ENCODE assay signal across 12 cellular contexts in genomic region chr3:5298453-5298852, GRCh38.
DNase-seq lines count a peak whose midpoint lies in the region; ATAC-seq and TF ChIP-seq lines count a peak whose summit lies in the region.
"Had no signal": no experiment of that assay in that cellular context is flagged by ENCODE, and none has a peak within 500 bp of the region (broad histone marks: within the 10 kb centered on the region; RNA-seq: fewer than 3 reads in every experiment).

No MANE protein-coding gene starts in this region.

- H3K4me3 ChIP-seq in SK-N-SH (ENCODE audit: low read depth in 2 of 2, low read length in 1 of 2) (no peak overlapping the region), mucosa of descending colon (no peak overlapping the region)
- H3K4me3 ChIP-seq: stomach had no signal

- POLR2A ChIA-PET in SK-N-SH (lab: Yijun Ruan, JAX), result no interaction called here

- no peak for TF ChIP-seq EP300 in SK-N-SH (IDR thresholded peaks at IDR 0.05; ENCODE audit: borderline replicate concordance in 1 of 2, low read depth in 1 of 2, low read length in 1 of 2)

- no peaks in the 10 kb centered on the region for H3K79me2 ChIP-seq in SK-N-SH (ENCODE audit: insufficient read depth)

- intact Hi-C loops in mucosa of descending colon (cut with DNase I, micrococcal nuclease), result no loop called here

- no peak overlapping the region for H3K4me2 ChIP-seq in SK-N-SH

- H3K36me3 ChIP-seq in SK-N-SH (replicated peaks in 1 of 2; ENCODE audit: control insufficient read depth in 1 of 2, insufficient read depth in 2 of 2, low read length in 1 of 2) (no peaks in the 10 kb centered on the region), mucosa of descending colon (ENCODE audit: low read depth) (no peaks in the 10 kb centered on the region)
- H3K36me3 ChIP-seq: stomach had no signal

- H3K9me3 ChIP-seq in SK-N-SH (no peaks in the 10 kb centered on the region), mucosa of descending colon (no peaks in the 10 kb centered on the region)

- no peak for ATAC-seq in SK-N-SH treated with all-trans-retinoic acid at 6 μM for 48 hours
- ATAC-seq in HG02759 (IDR thresholded peaks at IDR 0.05; ENCODE audit: unreplicated experiment), result peak; percentile 97
- peak; percentile 35 for ATAC-seq in mucosa of descending colon

- TF ChIP-seq RAD21 in SK-N-SH (IDR thresholded peaks at IDR 0.05; ENCODE audit: low read length), result no peak

- no peaks in the 10 kb centered on the region for H3K27me3 ChIP-seq in SK-N-SH (ENCODE audit: insufficient read depth)
- H3K27me3 ChIP-seq: stomach had no signal

- H3F3A ChIP-seq in SK-N-SH (replicated peaks; ENCODE audit: insufficient read depth), result peaks cover 7% of the 10 kb centered on the region

- no peak overlapping the region for H3K9ac ChIP-seq in SK-N-SH

- TF ChIP-seq CTCF in SK-N-SH (IDR thresholded peaks at IDR 0.05) (no peak), mucosa of descending colon (IDR thresholded peaks at IDR 0.05) (no peak)

- H3K4me1 ChIP-seq in SK-N-SH (ENCODE audit: control insufficient read depth in 1 of 2, insufficient read depth in 2 of 2, low read depth in 1 of 2, low read length in 1 of 2) (peaks cover 0 to 6% of the 10 kb centered on the region in 2 experiments; a peak in 1 of 4 replicates), mucosa of descending colon (ENCODE audit: low read depth) (no peaks in the 10 kb centered on the region)
- H3K4me1 ChIP-seq: stomach had no signal

- H3K9me2 ChIP-seq in SK-N-SH, result no peaks in the 10 kb centered on the region

- DNase-seq in SK-N-SH (no peak), KG1 (lab: John Stamatoyannopoulos, UW) (peak; percentile 20), mucosa of descending colon (no peak), dermis blood vessel endothelial cell (no peak), DMS 273 (lab: John Stamatoyannopoulos, UW; ENCODE audit: unreplicated experiment) (no peak), A172 (ENCODE audit: low spot score) (no peak)
- DNase-seq: 8988T; activated CD4-positive, alpha-beta T cell treated with anti-CD3 and anti-CD28 coated beads, Interleukin-2, amount 50 U/mL, for 4 hours; NCI-H2227 treated with DMSO at 0.1 percent for 48 hours; stomach had no signal

- CTCF ChIA-PET in SK-N-SH (lab: Yijun Ruan, JAX), result no interaction called here

- 23% methylated on average over 3 of the region's 3 CpGs for WGBS in SK-N-SH (ENCODE audit: low lambda C conversion rate)

- peak overlapping the region; percentile 50; the same call in 1 of the 2 replicates for H2AFZ ChIP-seq in SK-N-SH (ENCODE audit: low read depth)

- no peaks in the 10 kb centered on the region for H4K20me1 ChIP-seq in SK-N-SH (ENCODE audit: insufficient read depth)

- no peak overlapping the region for H3K27ac ChIP-seq in SK-N-SH (ENCODE audit: low read depth in 2 of 2, low read length in 1 of 2)
- H3K27ac ChIP-seq: stomach had no signal

TF ChIP-seq in SK-N-SH, 30 proteins besides CTCF, POLR2A, EP300 and RAD21 (continues in another document):
- TF ChIP-seq SMC3 (IDR thresholded peaks at IDR 0.05; ENCODE audit: low read depth, low read length), result no peak
- TF ChIP-seq POLR2AphosphoS5 (IDR thresholded peaks at IDR 0.05; ENCODE audit: low read depth, low read length), result no peak
- no peak for TF ChIP-seq CHD2 (IDR thresholded peaks at IDR 0.05; ENCODE audit: low read length, partially characterized antibody)
- TF ChIP-seq MAX (IDR thresholded peaks at IDR 0.05; ENCODE audit: low read depth), result no peak
- TF ChIP-seq PBX3 (IDR thresholded peaks at IDR 0.05), result no peak
- no peak for TF ChIP-seq USF1 (IDR thresholded peaks at IDR 0.05; ENCODE audit: borderline replicate concordance, low read depth)
- TF ChIP-seq MXI1 (IDR thresholded peaks at IDR 0.05; ENCODE audit: low read depth, low read length), result no peak
- TF ChIP-seq TCF12 (IDR thresholded peaks at IDR 0.05), result no peak

TF ChIP-seq in SK-N-SH treated with all-trans-retinoic acid at 6 μM for 48 hours, 23 proteins besides CTCF, POLR2A, EP300 and RAD21:
- TF ChIP-seq POU6F1 (CRISPR knock-in tag; IDR thresholded peaks at IDR 0.05; ENCODE audit: borderline replicate concordance, low read depth) (no peak), TCF4 (CRISPR knock-in tag; IDR thresholded peaks at IDR 0.05; ENCODE audit: borderline replicate concordance) (no peak), CSRNP3 (CRISPR knock-in tag; IDR thresholded peaks at IDR 0.05) (no peak), SNAI2 (CRISPR knock-in tag; IDR thresholded peaks at IDR 0.05) (no peak), ZNF8 (CRISPR knock-in tag; IDR thresholded peaks at IDR 0.05) (no peak), ISL1 (CRISPR knock-in tag; IDR thresholded peaks at IDR 0.05) (no peak), ZFP30 (CRISPR knock-in tag; IDR thresholded peaks at IDR 0.05) (no peak), ZNF70 (CRISPR knock-in tag; IDR thresholded peaks at IDR 0.05) (no peak), RARB (CRISPR knock-in tag; IDR thresholded peaks at IDR 0.05) (no peak), TOX (CRISPR knock-in tag; IDR thresholded peaks at IDR 0.05; ENCODE audit: borderline replicate concordance) (no peak), CREB5 (CRISPR knock-in tag; IDR thresholded peaks at IDR 0.05; ENCODE audit: low read depth) (no peak), CSDC2 (CRISPR knock-in tag; IDR thresholded peaks at IDR 0.05) (no peak), PPARA (CRISPR knock-in tag; IDR thresholded peaks at IDR 0.05; ENCODE audit: borderline replicate concordance) (no peak), TSHZ2 (CRISPR knock-in tag; IDR thresholded peaks at IDR 0.05) (no peak)
